ENCODE assay signal across 8 cellular contexts in genomic region chr2:189673661-189674373, GRCh38. TPM values are rescaled to one million over a fixed set of nuclear protein-coding genes. Genes with fewer than 3 reads are reported as not detected.
DNase-seq lines count a peak whose midpoint lies in the region; ATAC-seq and TF ChIP-seq lines count a peak whose summit lies in the region.

No MANE protein-coding gene starts in this region.

- H3K4me1 Mint-ChIP-seq in naive B cell = peaks cover 23 to 36% (median 28%) of the 10 kb centered on the region in 3 donors

- peak overlapping the region; percentile 62 for H2AFZ ChIP-seq in MM.1S (ENCODE audit: low read length)

- H4K20me1 ChIP-seq in MM.1S (ENCODE audit: insufficient read depth, low read length) = no peaks in the 10 kb centered on the region

- no peak for DNase-seq in GM06990 (ENCODE audit: extremely low read depth, insufficient read length)
- peak; percentile 38 for DNase-seq in MM.1S
- no peak for DNase-seq in dorsolateral prefrontal cortex
- no peak for DNase-seq in naive B cell
- DNase-seq in activated gamma-delta T cell treated with Interleukin-2 at 50 U/mL for 16 hours = no peak
- DNase-seq in NCI-H226 = no peak
- DNase-seq in activated CD8-positive, alpha-beta memory T cell treated with anti-CD3 and anti-CD28 coated beads, Interleukin-2, amount 50 U/mL, for 4 hours = no peak
- DNase-seq in middle frontal gyrus (ENCODE audit: extremely low spot score, low spot score) = no peak

- peaks cover 1% of the 10 kb centered on the region; the same call in 1 of the 2 replicates for H3K36me3 ChIP-seq in GM06990 (ENCODE audit: control insufficient read depth, insufficient read depth, low read length)
- H3K36me3 ChIP-seq in MM.1S (replicated peaks; ENCODE audit: insufficient read depth, low read length) = no peaks in the 10 kb centered on the region

- peaks cover 0 to 9% (median 2%) of the 10 kb centered on the region in 7 donors for H3K9me3 Mint-ChIP-seq in naive B cell

- intact Hi-C loops in dorsolateral prefrontal cortex (cut with DNase I) = loop anchor here in 1 of 2 donors (1.0 to 5.0 kb wide), 2 partner anchors 13 to 88 kb away; partner anchors contain the start of genes ASNSD1 and OSGEPL1

- H3K79me2 ChIP-seq in MM.1S (ENCODE audit: low read length) = peaks cover 11% of the 10 kb centered on the region

- H3K9ac ChIP-seq in MM.1S (ENCODE audit: low read length) = peak overlapping the region; percentile 35; the same call in 1 of the 2 replicates

- no peaks in the 10 kb centered on the region for H3K9me3 ChIP-seq in MM.1S (replicated peaks; ENCODE audit: insufficient read depth, low read length)

- peak overlapping the region in 5 of 6 donors; percentile 38 to 96 (median 89) for H3K27ac Mint-ChIP-seq in naive B cell

- H3K9me2 ChIP-seq in MM.1S (replicated peaks; ENCODE audit: insufficient read depth, low read length) = no peaks in the 10 kb centered on the region

- peaks cover 15 to 23% of the 10 kb centered on the region in 2 donors for H3K36me3 Mint-ChIP-seq in naive B cell

- peak overlapping the region; percentile 80 to 96 (median 92) for H3K4me3 Mint-ChIP-seq in naive B cell

- TF ChIP-seq CTCF in GM06990 (IDR thresholded peaks at IDR 0.05; ENCODE audit: insufficient read depth, low read length, poor library complexity, severe bottlenecking) (no peak), MM.1S (IDR thresholded peaks at IDR 0.05; ENCODE audit: low read length) (no peak), dorsolateral prefrontal cortex (IDR thresholded peaks at IDR 0.05 in 54 of 56, conservative IDR thresholded peaks at IDR 0.05 in 2 of 56; ENCODE audit: low read depth in 1 of 56, partially characterized antibody in 56 of 56) (no peak)

- peaks cover 8% of the 10 kb centered on the region; the same call in 1 of the 2 replicates for H3K4me1 ChIP-seq in MM.1S (ENCODE audit: low read length)

- H3F3A ChIP-seq in MM.1S (ENCODE audit: insufficient read depth, low read length) = peaks cover 22% of the 10 kb centered on the region

- peak overlapping the region; percentile 42 for H3K4me3 ChIP-seq in GM06990 (replicated peaks; ENCODE audit: low read depth, low read length)
- H3K4me3 ChIP-seq in MM.1S (ENCODE audit: low read length) = peak overlapping the region; percentile 59
- H3K4me3 ChIP-seq in dorsolateral prefrontal cortex = peak overlapping the region; percentile 58 to 96 (median 79)

- peak overlapping the region; percentile 88 for H3K4me2 ChIP-seq in MM.1S (ENCODE audit: low read depth, low read length)

- H3K27me3 ChIP-seq in GM06990 (replicated peaks; ENCODE audit: control insufficient read depth, insufficient read depth, low read length) (no peaks in the 10 kb centered on the region), MM.1S (replicated peaks; ENCODE audit: insufficient read depth, low read length) (no peaks in the 10 kb centered on the region), dorsolateral prefrontal cortex (no peaks in the 10 kb centered on the region)

- H3K27me3 Mint-ChIP-seq in naive B cell = no peaks in the 10 kb centered on the region

- H3K27ac ChIP-seq in MM.1S (ENCODE audit: low read length) = peak overlapping the region; percentile 86; the same call in 1 of the 2 replicates
- H3K27ac ChIP-seq in dorsolateral prefrontal cortex = peak overlapping the region; percentile 72 to 99 (median 96)

- peak; percentile 8 to 13 for ATAC-seq in naive B cell (ENCODE audit: low read depth in 2 of 2)

RNA-seq across cellular contexts. Expression of gene ANKAR, which starts 0.7 kb away (rescaled TPM):
- total RNA-seq in dorsolateral prefrontal cortex = 10 to 100 TPM; 10.6 to 36.5 (median 18.1) TPM
- polyA plus RNA-seq in naive B cell (ENCODE audit: low read depth in 6 of 6) = 10 to 100 TPM; 12.6 to 30.9 (median 17.3) TPM

RNA-seq across cellular contexts. Expression of gene ASNSD1, which starts 12.6 kb away (rescaled TPM):
- 10 to 100 TPM; 22.6 to 60.0 (median 42.1) TPM for total RNA-seq in dorsolateral prefrontal cortex
- 10 to 100 TPM; 36.5 to 52.5 (median 44.8) TPM for polyA plus RNA-seq in naive B cell (ENCODE audit: low read depth in 6 of 6)
